1 cellular context compared by ENCODE assay signal in genomic region chr5:132883261-132883834, GRCh38.
TF ChIP-seq lines count a peak whose summit lies in the region.

No MANE protein-coding gene starts in this region.

TF ChIP-seq in HepG2, 621 proteins besides CTCF, POLR2A, EP300 and RAD21 (continued from another document):
- TF ChIP-seq U2AF1 (optimal IDR thresholded peaks at IDR 0.05; ENCODE audit: low read depth, low read length) (no peak), ZNF225 (CRISPR knock-in tag; IDR thresholded peaks at IDR 0.05) (no peak), ZNF331 (CRISPR knock-in tag; IDR thresholded peaks at IDR 0.05) (0 out of 2 replicates have a peak, but pooled peaks have one; percentile 35), ZNF597 (CRISPR knock-in tag; IDR thresholded peaks at IDR 0.05) (no peak), MXD1 (CRISPR knock-in tag; IDR thresholded peaks at IDR 0.05) (no peak), KAT8 (CRISPR knock-in tag; IDR thresholded peaks at IDR 0.05) (no peak; the same call in 1 of the 2 replicates), HMG20A (CRISPR knock-in tag; IDR thresholded peaks at IDR 0.05; ENCODE audit: borderline replicate concordance) (no peak), NAIF1 (CRISPR knock-in tag; IDR thresholded peaks at IDR 0.05; ENCODE audit: borderline replicate concordance) (0 out of 2 replicates have a peak, but pooled peaks have one; percentile 33), NFATC3 (CRISPR knock-in tag; IDR thresholded peaks at IDR 0.05) (no peak), MAFG (CRISPR knock-in tag; IDR thresholded peaks at IDR 0.05) (no peak)
